In genomic region chr17:48238933-48239602, GRCh38 we compare ENCODE assay signal across 27 cellular contexts.
DNase-seq lines count a peak whose midpoint lies in the region; ATAC-seq, FAIRE-seq and TF ChIP-seq lines count a peak whose summit lies in the region.
"Had no signal": no experiment of that assay in that cellular context is flagged by ENCODE, and none has a peak within 500 bp of the region (broad histone marks: within the 10 kb centered on the region; RNA-seq: fewer than 3 reads in every experiment).

No MANE protein-coding gene starts in this region.

- DNase-seq in Calu3 = no peak
- no peak for DNase-seq in HTR-8/SVneo (ENCODE audit: insufficient read length, low spot score)
- no peak for DNase-seq in adipocyte (ENCODE audit: low read depth)
- no peak for DNase-seq in NCI-H2196 treated with DMSO at 0.1 percent for 48 hours (lab: John Stamatoyannopoulos, UW; ENCODE audit: unreplicated experiment)
- DNase-seq in activated naive CD4-positive, alpha-beta T cell treated with Interleukin-2 at 50 U/mL for 16 hours = no peak
- no peak for DNase-seq in SIG-M5 (lab: John Stamatoyannopoulos, UW)
- DNase-seq: activated CD8-positive, alpha-beta T cell treated with anti-CD3 and anti-CD28 coated beads, Interleukin-2, amount 10 ng/mL, durations not matched to agents 7 days and 5 days; activated naive CD4-positive, alpha-beta T cell treated with anti-CD3 and anti-CD28 coated beads for 36 hours; amygdala; foreskin fibroblast; heart left ventricle; lower lobe of right lung; NCI-H1105; NCI-H2029; NCI-H2227 treated with DMSO at 0.1 percent for 48 hours; NCI-H774; posterior cingulate gyrus; right lobe of liver; SK-N-SH; stimulated activated CD4-positive, alpha-beta T cell treated with anti-CD3 and anti-CD28 coated beads, Interleukin-2, amount 100 ng/mL, for 48 hours; T-helper 2 cell; upper lobe of right lung had no signal

- intact Hi-C loops in Calu3 (cut with micrococcal nuclease; ENCODE audit: unreplicated experiment) = no loop called here

- H3K4me3 ChIP-seq in adipocyte (ENCODE audit: low read length) = no peak overlapping the region
- H3K4me3 ChIP-seq: coronary artery, heart left ventricle, lower lobe of right lung, right lobe of liver, upper lobe of right lung had no signal

- no peaks in the 10 kb centered on the region for H3K36me3 ChIP-seq in adipocyte (ENCODE audit: control insufficient read depth, insufficient read depth, low read length, severe bottlenecking)
- H3K36me3 ChIP-seq: heart left ventricle, lower lobe of right lung, right lobe of liver, upper lobe of right lung had no signal

- CTCF ChIA-PET in Calu3 (lab: Charles Lee) = interaction anchor here (1.2 kb wide), 1 partner anchor 27 kb away, joined by 5 read pairs; no protein-coding TSS in a partner anchor

- H3K4me1 ChIP-seq in adipocyte (ENCODE audit: control insufficient read depth, insufficient read depth, low read length) = peaks cover 59% of the 10 kb centered on the region
- H3K4me1 ChIP-seq: right lobe of liver had no signal

- H3K4me3 Mint-ChIP-seq in Calu3 (ENCODE audit: low read depth, unreplicated experiment) (no peak overlapping the region), nephron (no peak overlapping the region)
- H3K4me3 Mint-ChIP-seq: activated CD8-positive, alpha-beta T cell treated with anti-CD3 and anti-CD28 coated beads, Interleukin-2, amount 10 ng/mL, durations not matched to agents 7 days and 5 days; activated naive CD4-positive, alpha-beta T cell treated with anti-CD3 and anti-CD28 coated beads for 36 hours had no signal

- no peaks in the 10 kb centered on the region for H3K9me3 ChIP-seq in adipocyte (ENCODE audit: control insufficient read depth, low read length)
- H3K9me3 ChIP-seq: heart left ventricle, lower lobe of right lung, right lobe of liver, SK-N-SH, upper lobe of right lung had no signal

- no TSS peak for BruUV-seq in Calu3 (replicated peaks; lab: Mats Ljungman, UMichigan)

- H3K27ac Mint-ChIP-seq in Calu3 (ENCODE audit: unreplicated experiment) (peak overlapping the region; percentile 72), nephron (peak overlapping the region in 2 of 3 experiments; percentile 46 to 67)
- H3K27ac Mint-ChIP-seq: activated CD8-positive, alpha-beta T cell treated with anti-CD3 and anti-CD28 coated beads, Interleukin-2, amount 10 ng/mL, durations not matched to agents 7 days and 5 days; activated naive CD4-positive, alpha-beta T cell treated with anti-CD3 and anti-CD28 coated beads for 36 hours had no signal

- peak overlapping the region; percentile 44 for H3K9ac ChIP-seq in adipocyte (ENCODE audit: low read length)
- H3K9ac ChIP-seq: SK-N-SH had no signal

- no peaks in the 10 kb centered on the region for H3K27me3 ChIP-seq in adipocyte (replicated peaks; ENCODE audit: control insufficient read depth, insufficient read depth, low read length)
- H3K27me3 ChIP-seq: right lobe of liver, upper lobe of right lung had no signal

- peaks cover 4% of the 10 kb centered on the region for H3K9me3 Mint-ChIP-seq in Calu3 (ENCODE audit: low read depth, unreplicated experiment)
- H3K9me3 Mint-ChIP-seq in nephron = no peaks in the 10 kb centered on the region
- H3K9me3 Mint-ChIP-seq: activated naive CD4-positive, alpha-beta T cell treated with anti-CD3 and anti-CD28 coated beads for 36 hours had no signal

- FAIRE-seq in HTR-8/SVneo (lab: Jason Lieb, UNC) = peak; percentile 48
- FAIRE-seq: bronchial epithelial cell had no signal

- no peak for ATAC-seq in HG03139 (IDR thresholded peaks at IDR 0.05; ENCODE audit: unreplicated experiment)
- ATAC-seq: activated CD8-positive, alpha-beta T cell treated with anti-CD3 and anti-CD28 coated beads, Interleukin-2, amount 10 ng/mL, durations not matched to agents 7 days and 5 days; esophagus mucosa; heart left ventricle; lower lobe of right lung; right lobe of liver; upper lobe of right lung had no signal

- H3K27me3 Mint-ChIP-seq in Calu3 (ENCODE audit: unreplicated experiment) = no peaks in the 10 kb centered on the region
- H3K27me3 Mint-ChIP-seq in nephron (ENCODE audit: low read depth) = no peaks in the 10 kb centered on the region

- no peak for TF ChIP-seq CTCF in Calu3 (IDR thresholded peaks at IDR 0.05; ENCODE audit: unreplicated experiment)
- no peak for TF ChIP-seq CTCF in nephron (IDR thresholded peaks at IDR 0.05; ENCODE audit: unreplicated experiment in 3 of 3)

- H3K4me1 Mint-ChIP-seq in Calu3 (ENCODE audit: low read depth, unreplicated experiment) (peaks cover 83% of the 10 kb centered on the region), nephron (peaks cover 51% of the 10 kb centered on the region)

- peaks cover 7% of the 10 kb centered on the region for H3K36me3 Mint-ChIP-seq in Calu3 (ENCODE audit: insufficient read depth, unreplicated experiment)
- H3K36me3 Mint-ChIP-seq in nephron (ENCODE audit: low read depth) = no peaks in the 10 kb centered on the region
